20 cellular contexts compared by ENCODE assay signal in genomic region chr3:159144891-159145290, GRCh38.
A peak's percentile ranks its signal among the peaks of the same experiment; 100 is the strongest.
DNase-seq lines count a peak whose midpoint lies in the region; ATAC-seq, FAIRE-seq and TF ChIP-seq lines count a peak whose summit lies in the region.
"Had no signal": no experiment of that assay in that cellular context is flagged by ENCODE, and none has a peak within 500 bp of the region (broad histone marks: within the 10 kb centered on the region; RNA-seq: fewer than 3 reads in every experiment).

No MANE protein-coding gene starts in this region.

- H3K9me2 ChIP-seq in hepatocyte (replicated peaks; ENCODE audit: insufficient read depth): no peaks in the 10 kb centered on the region

- no peaks in the 10 kb centered on the region for H3K9me3 Mint-ChIP-seq in brain
- no peaks in the 10 kb centered on the region for H3K9me3 Mint-ChIP-seq in nephron progenitor cell
- H3K9me3 Mint-ChIP-seq in type B pancreatic cell: no peaks in the 10 kb centered on the region
- H3K9me3 Mint-ChIP-seq: CD8-positive, alpha-beta memory T cell had no signal

- H3K4me1 ChIP-seq in hepatocyte (ENCODE audit: insufficient read depth): no peaks in the 10 kb centered on the region
- H3K4me1 ChIP-seq: BE2C had no signal

- no peaks in the 10 kb centered on the region for H4K20me1 ChIP-seq in hepatocyte (ENCODE audit: insufficient read depth, poor library complexity, severe bottlenecking)

- ATAC-seq in HG02610 (IDR thresholded peaks at IDR 0.05; ENCODE audit: unreplicated experiment): no peak

- H3K4me2 ChIP-seq in hepatocyte: no peak overlapping the region

- H3K27ac Mint-ChIP-seq in brain: peak overlapping the region in 4 of 5 experiments; percentile 2 to 81 (median 43)
- peak overlapping the region; percentile 18 for H3K27ac Mint-ChIP-seq in nephron progenitor cell
- H3K27ac Mint-ChIP-seq in type B pancreatic cell: no peak overlapping the region
- H3K27ac Mint-ChIP-seq: CD4-positive, CD25-positive, alpha-beta regulatory T cell; CD8-positive, alpha-beta memory T cell had no signal

- no peak overlapping the region for H2AFZ ChIP-seq in hepatocyte
- H2AFZ ChIP-seq: GM23248 had no signal

- peak; percentile 53 for FAIRE-seq in H54 (lab: Jason Lieb, UNC)
- FAIRE-seq: G401.6, GM12891, GM19239, HTR-8/SVneo had no signal

- TF ChIP-seq CTCF in brain (conservative IDR thresholded peaks at IDR 0.05): no peak
- TF ChIP-seq CTCF in nephron progenitor cell (IDR thresholded peaks at IDR 0.05): no peak
- TF ChIP-seq CTCF in type B pancreatic cell (conservative IDR thresholded peaks at IDR 0.05): no peak
- no peak for TF ChIP-seq CTCF in hepatocyte (IDR thresholded peaks at IDR 0.05; ENCODE audit: poor library complexity)

- H3K4me3 Mint-ChIP-seq in brain (peak overlapping the region in 2 of 5 experiments; percentile 5 to 24), nephron progenitor cell (peak overlapping the region; percentile 23), type B pancreatic cell (peak overlapping the region; percentile 2)
- H3K4me3 Mint-ChIP-seq: CD4-positive, CD25-positive, alpha-beta regulatory T cell; CD8-positive, alpha-beta memory T cell had no signal

- H3K9me3 ChIP-seq in hepatocyte (ENCODE audit: low read depth): no peaks in the 10 kb centered on the region
- H3K9me3 ChIP-seq: BE2C had no signal

- H3K27me3 ChIP-seq in hepatocyte: no peaks in the 10 kb centered on the region
- H3K27me3 ChIP-seq: BE2C had no signal

- no peak overlapping the region for H3K4me3 ChIP-seq in hepatocyte
- H3K4me3 ChIP-seq: GM23248 had no signal

- H3K27ac ChIP-seq in hepatocyte: no peak overlapping the region
- H3K27ac ChIP-seq: GM23248 had no signal

- TF ChIP-seq POLR2A in H54 (IDR thresholded peaks at IDR 0.05; ENCODE audit: low read depth, low read length): no peak

- H3K27me3 Mint-ChIP-seq in brain (peaks cover 3% of the 10 kb centered on the region), nephron progenitor cell (ENCODE audit: low read depth, poor library complexity) (peaks cover 5% of the 10 kb centered on the region), type B pancreatic cell (peaks cover 11% of the 10 kb centered on the region)
- H3K27me3 Mint-ChIP-seq: CD4-positive, CD25-positive, alpha-beta regulatory T cell; CD8-positive, alpha-beta memory T cell had no signal

- peaks cover 35% of the 10 kb centered on the region for H3K4me1 Mint-ChIP-seq in brain
- peaks cover 18% of the 10 kb centered on the region for H3K4me1 Mint-ChIP-seq in nephron progenitor cell
- peaks cover 22% of the 10 kb centered on the region for H3K4me1 Mint-ChIP-seq in type B pancreatic cell (ENCODE audit: unreplicated experiment)
- H3K4me1 Mint-ChIP-seq: CD4-positive, CD25-positive, alpha-beta regulatory T cell; CD8-positive, alpha-beta memory T cell had no signal

- no peaks in the 10 kb centered on the region for H3K36me3 ChIP-seq in hepatocyte (replicated peaks; ENCODE audit: insufficient read depth, low read depth)
- H3K36me3 ChIP-seq: BE2C had no signal

- H3K36me3 Mint-ChIP-seq in brain: no peaks in the 10 kb centered on the region
- no peaks in the 10 kb centered on the region for H3K36me3 Mint-ChIP-seq in nephron progenitor cell (ENCODE audit: low read depth)
- H3K36me3 Mint-ChIP-seq in type B pancreatic cell: no peaks in the 10 kb centered on the region
- H3K36me3 Mint-ChIP-seq: CD4-positive, CD25-positive, alpha-beta regulatory T cell; CD8-positive, alpha-beta memory T cell had no signal

- no peaks in the 10 kb centered on the region for H3K79me2 ChIP-seq in hepatocyte

- DNase-seq in H54 (ENCODE audit: insufficient read length, low spot score): no peak
- no peak for DNase-seq in nephron progenitor cell
- DNase-seq in type B pancreatic cell (ENCODE audit: extremely low spot score, unreplicated experiment): no peak
- DNase-seq in hepatocyte (ENCODE audit: low spot score): no peak
- DNase-seq in DMS 273 treated with DMSO at 0.1 percent for 48 hours (lab: John Stamatoyannopoulos, UW): no peak
- DNase-seq: ACHN; BE2C; C1 segment of cervical spinal cord; CD4-positive, CD25-positive, alpha-beta regulatory T cell; CD8-positive, alpha-beta memory T cell; COR-L47; GM23248; HCEC 1CT; IMR-90 had no signal
